14 cellular contexts compared by ENCODE assay signal in the genomic region with DNA sequence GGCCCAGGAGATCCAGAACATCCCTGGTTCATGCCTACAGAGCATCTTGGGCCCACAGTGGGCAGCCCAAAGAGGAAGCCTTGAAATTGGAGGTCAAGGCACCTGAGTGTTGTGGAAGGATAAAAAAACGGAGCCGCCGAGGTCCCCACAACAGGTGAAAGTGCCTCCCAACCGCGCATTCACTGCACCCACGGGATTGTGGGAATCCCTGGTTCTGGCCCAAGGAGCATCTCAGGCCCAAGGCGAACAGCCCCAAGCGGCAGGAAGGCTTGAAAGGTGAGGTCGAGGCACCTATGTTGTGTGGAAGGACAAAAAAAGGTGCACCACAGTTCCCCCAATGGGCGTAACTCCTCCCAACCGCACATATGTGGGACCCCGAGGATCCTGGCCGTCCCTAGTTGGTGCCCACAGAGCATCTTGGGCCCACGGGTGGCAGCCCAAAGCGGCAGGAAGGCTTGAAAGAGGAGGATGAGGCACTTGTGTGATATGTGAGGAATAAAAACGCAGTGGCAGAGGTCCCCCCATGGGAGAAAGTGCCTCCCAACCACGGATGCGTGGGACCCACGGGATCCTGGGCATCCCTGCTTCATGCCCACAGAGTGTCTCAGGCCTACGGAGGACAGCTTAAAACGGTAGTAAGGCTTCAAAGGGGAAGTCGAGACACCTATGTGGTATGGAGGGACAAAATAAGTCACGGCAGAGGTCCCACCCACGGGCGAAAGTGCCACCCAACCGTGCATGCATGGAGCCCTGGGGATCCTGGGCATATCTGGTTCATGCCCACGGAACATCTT.
"Had no signal": no experiment of that assay in that cellular context is flagged by ENCODE, and none has a peak within 500 bp of the region (broad histone marks: within the 10 kb centered on the region; RNA-seq: fewer than 3 reads in every experiment).

No MANE protein-coding gene starts in this region.

- H3K27me3 ChIP-seq: cardiac muscle cell, colonic mucosa, gastroesophageal sphincter, neutrophil, testis had no signal

- H3K4me1 ChIP-seq: colonic mucosa, gastroesophageal sphincter, prostate gland, testis had no signal

- H3K36me3 ChIP-seq: cardiac muscle cell, colonic mucosa, gastroesophageal sphincter, neutrophil, prostate gland had no signal

- DNase-seq: activated CD4-positive, alpha-beta T cell treated with anti-CD3 and anti-CD28 coated beads, Interleukin-2, amount 50 U/mL, for 4 hours; activated CD4-positive, CD25-positive, alpha-beta regulatory T cell treated with anti-CD3 and anti-CD28 coated beads, Interleukin-2, amount 50 U/mL, for 72 hours; activated naive CD4-positive, alpha-beta T cell; activated T-cell treated with anti-CD3 and anti-CD28 coated beads, Interleukin-2, amount 50 U/mL, for 48 hours; colonic mucosa; effector CD8-positive, alpha-beta T cell; stimulated activated CD4-positive, alpha-beta T cell treated with anti-CD3 and anti-CD28 coated beads, Interleukin-2, amount 100 ng/mL, for 48 hours; stimulated activated CD8-positive, alpha-beta memory T cell treated with anti-CD3 and anti-CD28 coated beads, Interleukin-4, amount 100 ng/mL, for 48 hours; stimulated activated naive CD8-positive, alpha-beta T cell treated with anti-CD3 and anti-CD28 coated beads, Interleukin-15, Interleukin-2, amounts not matched to agents 100 U/mL and 50 U/mL, for 24 hours; testis had no signal

- H3K4me3 ChIP-seq: cardiac muscle cell, colonic mucosa, gastroesophageal sphincter, prostate gland, testis had no signal

- H3K9me3 ChIP-seq: colonic mucosa, prostate gland, testis had no signal

- ATAC-seq: gastroesophageal sphincter; stimulated activated naive CD8-positive, alpha-beta T cell treated with anti-CD3 and anti-CD28 coated beads, Interleukin-15, Interleukin-2, amounts not matched to agents 100 U/mL and 50 U/mL, for 24 hours had no signal

- H3K27ac ChIP-seq: cardiac muscle cell, colonic mucosa, gastroesophageal sphincter, neutrophil, prostate gland, testis had no signal
